ENCODE assay signal across 9 cellular contexts in the genomic region with DNA sequence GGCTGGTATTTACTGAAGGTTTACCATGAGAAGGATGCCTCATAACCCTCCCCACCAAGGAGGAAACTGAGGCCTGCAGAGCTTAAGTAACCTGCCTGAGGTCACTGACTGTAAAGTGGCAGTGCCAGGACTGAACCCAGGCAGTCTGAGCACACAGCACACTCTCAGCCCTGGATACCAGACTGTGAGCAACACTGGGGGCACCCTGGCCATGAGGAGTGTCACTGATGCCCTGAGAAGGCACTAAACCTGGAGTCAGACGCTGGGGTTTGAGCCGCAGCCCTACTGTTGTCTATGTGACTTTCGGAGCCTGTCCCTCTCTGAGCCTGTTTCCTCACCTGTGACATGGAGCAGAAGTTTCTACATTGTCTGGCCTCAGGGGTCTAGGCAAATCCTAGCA. TPM values are rescaled to one million over a fixed set of nuclear protein-coding genes. Genes with fewer than 3 reads are reported as not detected.
DNase-seq lines count a peak whose midpoint lies in the region; ATAC-seq and TF ChIP-seq lines count a peak whose summit lies in the region.
"Had no signal": no experiment of that assay in that cellular context is flagged by ENCODE, and none has a peak within 500 bp of the region (broad histone marks: within the 10 kb centered on the region; RNA-seq: fewer than 3 reads in every experiment).

No MANE protein-coding gene starts in this region.

- TF ChIP-seq CTCF in endothelial cell (IDR thresholded peaks at IDR 0.05; ENCODE audit: unreplicated experiment) = no peak
- TF ChIP-seq CTCF in progenitor cell of endocrine pancreas (IDR thresholded peaks at IDR 0.05; ENCODE audit: unreplicated experiment) = no peak
- no peak for TF ChIP-seq CTCF in WERI-Rb-1 (IDR thresholded peaks at IDR 0.05; ENCODE audit: low read depth, low read length)

- CTCF ChIA-PET in CD4-positive, alpha-beta memory T cell (lab: Charles Lee; ENCODE audit: partially characterized antibody) = no interaction called here

- POLR2A ChIA-PET in CD4-positive, alpha-beta memory T cell (lab: Charles Lee; ENCODE audit: partially characterized antibody) = interaction anchor here (1.9 kb wide), 1 partner anchor 12 kb away, joined by 4 read pairs; no protein-coding TSS in a partner anchor

- H3K27ac ChIP-seq in CD4-positive, alpha-beta memory T cell (ENCODE audit: low read depth, low read length) = no peak overlapping the region
- no peak overlapping the region for H3K27ac ChIP-seq in WERI-Rb-1

- ATAC-seq in HG02763 (IDR thresholded peaks at IDR 0.05; ENCODE audit: unreplicated experiment) = peak; percentile 3

- peaks cover 58 to 84% of the 10 kb centered on the region in 2 donors for H3K36me3 Mint-ChIP-seq in CD4-positive, alpha-beta memory T cell
- H3K36me3 Mint-ChIP-seq in endothelial cell (ENCODE audit: low read depth, unreplicated experiment) (peaks cover 56% of the 10 kb centered on the region), progenitor cell of endocrine pancreas (ENCODE audit: insufficient read depth) (peaks cover 27% of the 10 kb centered on the region)

- peak overlapping the region in 1 of 8 donors; percentile 82 for H3K4me3 Mint-ChIP-seq in CD4-positive, alpha-beta memory T cell
- no peak overlapping the region for H3K4me3 Mint-ChIP-seq in endothelial cell (ENCODE audit: unreplicated experiment)
- H3K4me3 Mint-ChIP-seq in progenitor cell of endocrine pancreas (ENCODE audit: low read depth) = no peak overlapping the region

- H3K36me3 ChIP-seq in CD4-positive, alpha-beta memory T cell (ENCODE audit: insufficient read depth, low read length) = peaks cover 43% of the 10 kb centered on the region
- H3K36me3 ChIP-seq in WERI-Rb-1 = peaks cover 13% of the 10 kb centered on the region

- no peak for TF ChIP-seq POLR2A in erythroblast (IDR thresholded peaks at IDR 0.05; ENCODE audit: low read length)

- intact Hi-C loops in CD4-positive, alpha-beta memory T cell (cut with micrococcal nuclease) = loop anchor here (5.0 kb wide), 1 partner anchor 36 kb away; the partner anchor contains the start of gene B4GALT1

- peak overlapping the region in 6 of 7 donors; percentile 16 to 94 (median 74) for H3K27ac Mint-ChIP-seq in CD4-positive, alpha-beta memory T cell
- peak overlapping the region; percentile 83 for H3K27ac Mint-ChIP-seq in endothelial cell (ENCODE audit: unreplicated experiment)
- H3K27ac Mint-ChIP-seq in progenitor cell of endocrine pancreas = peak overlapping the region; percentile 32

- peaks cover 0 to 2% (median 0%) of the 10 kb centered on the region in 8 donors for H3K9me3 Mint-ChIP-seq in CD4-positive, alpha-beta memory T cell
- H3K9me3 Mint-ChIP-seq in endothelial cell (ENCODE audit: unreplicated experiment) (no peaks in the 10 kb centered on the region), progenitor cell of endocrine pancreas (ENCODE audit: low read depth) (no peaks in the 10 kb centered on the region)

- peaks cover 29 to 71% (median 46%) of the 10 kb centered on the region in 4 donors for H3K4me1 Mint-ChIP-seq in CD4-positive, alpha-beta memory T cell
- H3K4me1 Mint-ChIP-seq in endothelial cell (ENCODE audit: unreplicated experiment) (peaks cover 38% of the 10 kb centered on the region), progenitor cell of endocrine pancreas (ENCODE audit: low read depth) (peaks cover 26% of the 10 kb centered on the region)

- H3K27me3 Mint-ChIP-seq in CD4-positive, alpha-beta memory T cell = no peaks in the 10 kb centered on the region
- peaks cover 2% of the 10 kb centered on the region for H3K27me3 Mint-ChIP-seq in endothelial cell (ENCODE audit: unreplicated experiment)
- H3K27me3 Mint-ChIP-seq in progenitor cell of endocrine pancreas = no peaks in the 10 kb centered on the region

- peaks cover 20% of the 10 kb centered on the region for H3K4me1 ChIP-seq in CD4-positive, alpha-beta memory T cell (ENCODE audit: insufficient read depth, low read length)

- no peak for DNase-seq in CD4-positive, alpha-beta memory T cell
- DNase-seq in endothelial cell (ENCODE audit: low spot score) = no peak
- DNase-seq in progenitor cell of endocrine pancreas (ENCODE audit: low spot score, unreplicated experiment) = no peak
- DNase-seq in WERI-Rb-1 = no peak
- DNase-seq in erythroblast (lab: John Stamatoyannopoulos, UW) = no peak
- DNase-seq in NCI-H226 = no peak
- DNase-seq in NCI-H524 treated with DMSO at 0.1 percent for 48 hours (lab: John Stamatoyannopoulos, UW) = no peak
- DNase-seq: EL had no signal

- no peaks in the 10 kb centered on the region for H3K9me3 ChIP-seq in CD4-positive, alpha-beta memory T cell (ENCODE audit: control insufficient read depth in 1 of 2, low read length in 2 of 2)
- no peaks in the 10 kb centered on the region for H3K9me3 ChIP-seq in WERI-Rb-1 (ENCODE audit: severe bottlenecking)

- no peak overlapping the region for H3K4me3 ChIP-seq in CD4-positive, alpha-beta memory T cell (ENCODE audit: low read length in 2 of 2)
- H3K4me3 ChIP-seq in WERI-Rb-1 (ENCODE audit: low read depth, low read length) = no peak overlapping the region

- H3K27me3 ChIP-seq in CD4-positive, alpha-beta memory T cell (ENCODE audit: insufficient read depth, low read length) = no peaks in the 10 kb centered on the region
- no peaks in the 10 kb centered on the region for H3K27me3 ChIP-seq in WERI-Rb-1 (ENCODE audit: insufficient read depth, low read depth, severe bottlenecking)

RNA-seq across cellular contexts. Expression of gene B4GALT1, which starts 36.2 kb away (rescaled TPM):
- total RNA-seq in CD4-positive, alpha-beta memory T cell = 10 to 100 TPM; 54.1 to 56.0 TPM
- 10 to 100 TPM; 16.6 to 32.0 TPM for polyA plus RNA-seq in CD4-positive, alpha-beta memory T cell
- total RNA-seq in endothelial cell (ENCODE audit: unreplicated experiment) (86.7 TPM), progenitor cell of endocrine pancreas (49.9 and 53.1 TPM in 2 replicates)

RNA-seq across cellular contexts. Expression of gene SMU1, which starts 54.5 kb away (rescaled TPM):
- total RNA-seq in CD4-positive, alpha-beta memory T cell = 10 to 100 TPM; 30.9 to 31.6 TPM
- polyA plus RNA-seq in CD4-positive, alpha-beta memory T cell = 10 to 100 TPM; 21.8 to 33.0 TPM
- 23.7 TPM for total RNA-seq in endothelial cell (ENCODE audit: unreplicated experiment)
- total RNA-seq in progenitor cell of endocrine pancreas = 25.2 and 25.4 TPM in 2 replicates

Comparison
In these comparisons a context has a peak if more than half of its experiments do, and no peak if none do; other contexts are left out.
1. H3K27ac Mint-ChIP-seq: peak in every context shown above with its lines; median percentile 83 in endothelial cell; 74 in CD4-positive, alpha-beta memory T cell; 32 in progenitor cell of endocrine pancreas.